In genomic region chr10:3777876-3778707, GRCh38 we compare ENCODE assay signal across 9 cellular contexts. TPM values are rescaled to one million over a fixed set of nuclear protein-coding genes. Genes with fewer than 3 reads are reported as not detected.
DNase-seq lines count a peak whose midpoint lies in the region; ATAC-seq and TF ChIP-seq lines count a peak whose summit lies in the region.
"Had no signal": no experiment of that assay in that cellular context is flagged by ENCODE, and none has a peak within 500 bp of the region (broad histone marks: within the 10 kb centered on the region; RNA-seq: fewer than 3 reads in every experiment).

No MANE protein-coding gene starts in this region.

- peak overlapping the region; percentile 100 for H3K27ac Mint-ChIP-seq in central memory CD8-positive, alpha-beta T cell (ENCODE audit: low read depth)
- peak overlapping the region; percentile 100 for H3K27ac Mint-ChIP-seq in memory B cell

- ATAC-seq in heart left ventricle (no peak), left cardiac atrium (no peak), memory B cell (ENCODE audit: low read depth) (no peak), upper lobe of right lung (no peak), GM21367 (IDR thresholded peaks at IDR 0.05; ENCODE audit: unreplicated experiment) (no peak)
- ATAC-seq in central memory CD8-positive, alpha-beta T cell (replicated peaks; ENCODE audit: extremely low read depth, poor library complexity, severe bottlenecking) = no peak

- TF ChIP-seq CTCF in heart left ventricle (IDR thresholded peaks at IDR 0.05) = no peak
- no peak for TF ChIP-seq CTCF in upper lobe of right lung (IDR thresholded peaks at IDR 0.05)
- TF ChIP-seq CTCF in GM20000 (IDR thresholded peaks at IDR 0.05; ENCODE audit: extremely low read depth, missing control alignments) = no peak

- no peak for DNase-seq in heart left ventricle
- DNase-seq in left cardiac atrium = no peak
- DNase-seq in central memory CD8-positive, alpha-beta T cell (ENCODE audit: low spot score in 2 of 2) = no peak
- DNase-seq in memory B cell (ENCODE audit: low spot score in 2 of 2) = peak in 1 of 2 donors; percentile 21
- no peak for DNase-seq in upper lobe of right lung
- no peak for DNase-seq in GM20000 (ENCODE audit: low spot score)
- no peak for DNase-seq in HuH-7 (ENCODE audit: low spot score)
- DNase-seq: COR-L47 had no signal

- H3K27ac ChIP-seq in heart left ventricle (peak overlapping the region in 11 of 12 donors; percentile 96 to 100 (median 99)), upper lobe of right lung (peak overlapping the region; percentile 100)

- no peaks in the 10 kb centered on the region for H3K9me3 ChIP-seq in heart left ventricle
- H3K9me3 ChIP-seq in upper lobe of right lung = no peaks in the 10 kb centered on the region

- WGBS in heart left ventricle, 4 donors = 52 to 64% (median 56%) methylated on average over 8 of the region's 8 CpGs

- H3K36me3 Mint-ChIP-seq in central memory CD8-positive, alpha-beta T cell (ENCODE audit: insufficient read depth) = peaks cover 91% of the 10 kb centered on the region
- H3K36me3 Mint-ChIP-seq in memory B cell = peaks cover 50% of the 10 kb centered on the region

- intact Hi-C loops in heart left ventricle (cut with DNase I) (loop anchor here in 5 of 10 donors (2.0 to 10.0 kb wide), 5 partner anchors 311 to 884 kb away; no protein-coding TSS in a partner anchor), left cardiac atrium (cut with DNase I) (no loop called here), upper lobe of right lung (cut with DNase I) (no loop called here)

- peaks cover 23 to 80% (median 73%) of the 10 kb centered on the region in 12 donors for H3K4me1 ChIP-seq in heart left ventricle
- H3K4me1 ChIP-seq in upper lobe of right lung = peaks cover 59% of the 10 kb centered on the region

- H3K27me3 ChIP-seq in heart left ventricle (no peaks in the 10 kb centered on the region), upper lobe of right lung (no peaks in the 10 kb centered on the region)

- H3K4me3 Mint-ChIP-seq in central memory CD8-positive, alpha-beta T cell = peak overlapping the region; percentile 97
- no peak overlapping the region for H3K4me3 Mint-ChIP-seq in memory B cell

- no peaks in the 10 kb centered on the region for H3K27me3 Mint-ChIP-seq in central memory CD8-positive, alpha-beta T cell
- no peaks in the 10 kb centered on the region for H3K27me3 Mint-ChIP-seq in memory B cell

- peaks cover 0 to 81% (median 66%) of the 10 kb centered on the region in 9 donors for H3K36me3 ChIP-seq in heart left ventricle
- peaks cover 73% of the 10 kb centered on the region for H3K36me3 ChIP-seq in upper lobe of right lung

- TF ChIP-seq POLR2A in heart left ventricle (IDR thresholded peaks at IDR 0.05) = no peak

- peaks cover 79% of the 10 kb centered on the region for H3K4me1 Mint-ChIP-seq in central memory CD8-positive, alpha-beta T cell
- H3K4me1 Mint-ChIP-seq in memory B cell = peaks cover 44% of the 10 kb centered on the region

- H3K9me3 Mint-ChIP-seq in central memory CD8-positive, alpha-beta T cell = no peaks in the 10 kb centered on the region
- H3K9me3 Mint-ChIP-seq in memory B cell = no peaks in the 10 kb centered on the region

- H3K4me3 ChIP-seq in heart left ventricle = peak overlapping the region in 5 of 12 donors; percentile 73 to 100 (median 97)
- peak overlapping the region; percentile 89 for H3K4me3 ChIP-seq in upper lobe of right lung

RNA-seq across cellular contexts. Expression of gene KLF6, which starts 6.9 kb away (rescaled TPM):
- total RNA-seq in heart left ventricle (100 to 1,000 TPM in 1 of 9 donors, 10 to 100 TPM in 8; 22.6 to 106 (median 52.2) TPM), left cardiac atrium (10 to 100 TPM; 76.3 to 78.7 TPM), upper lobe of right lung (247 TPM)
- polyA plus RNA-seq in heart left ventricle = 10 to 100 TPM; 15.2 to 66.2 TPM
